Comparison of ENCODE assay signal across 22 cellular contexts in genomic region chr1:67458663-67459062, GRCh38. TPM values are rescaled to one million over a fixed set of nuclear protein-coding genes. Genes with fewer than 3 reads are reported as not detected.
A peak's percentile ranks its signal among the peaks of the same experiment; 100 is the strongest.
DNase-seq lines count a peak whose midpoint lies in the region; ATAC-seq and TF ChIP-seq lines count a peak whose summit lies in the region.
"Had no signal": no experiment of that assay in that cellular context is flagged by ENCODE, and none has a peak within 500 bp of the region (broad histone marks: within the 10 kb centered on the region; RNA-seq: fewer than 3 reads in every experiment).

No MANE protein-coding gene starts in this region.

- TF ChIP-seq CTCF in nephron (IDR thresholded peaks at IDR 0.05; ENCODE audit: unreplicated experiment in 3 of 3), result no peak

- no peak overlapping the region; the same call in 1 of the 2 replicates for H3K9ac ChIP-seq in HUES64 (ENCODE audit: low read depth, low read length)
- H3K9ac ChIP-seq: BLaER1 treated with 17β-estradiol and CSF1 and Interleukin-3, amounts not matched to agents 10 nM and 100 nM had no signal

- H3K4me3 Mint-ChIP-seq in nephron, result no peak overlapping the region
- H3K4me3 Mint-ChIP-seq: CD4-positive, alpha-beta memory T cell; HFFc6 had no signal

- H3K4me1 ChIP-seq in HUES64 (ENCODE audit: insufficient read depth, low read length), result peaks cover 48% of the 10 kb centered on the region
- H3K4me1 ChIP-seq: BLaER1 treated with 17β-estradiol and CSF1 and Interleukin-3, amounts not matched to agents 10 nM and 100 nM; Caco-2; SJSA1 had no signal

- H3K9me3 ChIP-seq in HUES64 (ENCODE audit: insufficient read depth, low read depth, low read length), result no peaks in the 10 kb centered on the region
- H3K9me3 ChIP-seq: BLaER1 treated with 17β-estradiol and CSF1 and Interleukin-3, amounts not matched to agents 10 nM and 100 nM; Caco-2; SJSA1 had no signal

- no peaks in the 10 kb centered on the region for H3K27me3 Mint-ChIP-seq in nephron (ENCODE audit: low read depth)

- H3K27me3 ChIP-seq in HUES64 (ENCODE audit: insufficient read depth, low read length), result no peaks in the 10 kb centered on the region
- H3K27me3 ChIP-seq: BLaER1 treated with 17β-estradiol and CSF1 and Interleukin-3, amounts not matched to agents 10 nM and 100 nM; SJSA1 had no signal

- peak overlapping the region; percentile 74 for H3K27ac ChIP-seq in HUES64 (ENCODE audit: low read depth, low read length)
- H3K27ac ChIP-seq: BLaER1 treated with 17β-estradiol and CSF1 and Interleukin-3, amounts not matched to agents 10 nM and 100 nM; HL-60; SJSA1 had no signal

- no CpG with 5 or more reads among the region's 1 CpG for WGBS in HUES64

- peak overlapping the region in 2 of 3 experiments; percentile 34 to 75 for H3K27ac Mint-ChIP-seq in nephron
- H3K27ac Mint-ChIP-seq: CD4-positive, alpha-beta memory T cell; HFFc6 had no signal

- no peaks in the 10 kb centered on the region for H3K36me3 Mint-ChIP-seq in nephron (ENCODE audit: low read depth)
- H3K36me3 Mint-ChIP-seq: CD4-positive, alpha-beta memory T cell had no signal

- peak; percentile 68 for ATAC-seq in GM21381 (IDR thresholded peaks at IDR 0.05; ENCODE audit: unreplicated experiment)
- no peak for ATAC-seq in HG03045 (IDR thresholded peaks at IDR 0.05; ENCODE audit: unreplicated experiment)
- ATAC-seq in HG03159 (IDR thresholded peaks at IDR 0.05; ENCODE audit: unreplicated experiment), result no peak
- ATAC-seq: Right ventricle myocardium inferior had no signal

- H3K4me3 ChIP-seq in HUES64 (ENCODE audit: low read length), result peak overlapping the region; percentile 34
- H3K4me3 ChIP-seq: BLaER1 treated with 17β-estradiol and CSF1 and Interleukin-3, amounts not matched to agents 10 nM and 100 nM; SJSA1 had no signal

- DNase-seq in iPS DF 19.7 (ENCODE audit: low read depth, low spot score) (peak; percentile 47), cortex of kidney (lab: John Stamatoyannopoulos, UW) (no peak)
- DNase-seq in effector CD4-positive, alpha-beta T cell, result no peak
- DNase-seq: 8988T; Caco-2; CD4-positive, alpha-beta memory T cell; HFFc6; IMR-90; Karpas-422; NCI-H1694 treated with DMSO at 0.1 percent for 48 hours; NCI-H2081 treated with DMSO at 0.1 percent for 48 hours; NCI-H446; NCI-H526 had no signal

- H3K36me3 ChIP-seq in HUES64 (ENCODE audit: insufficient read depth, low read length), result no peaks in the 10 kb centered on the region
- H3K36me3 ChIP-seq: BLaER1 treated with 17β-estradiol and CSF1 and Interleukin-3, amounts not matched to agents 10 nM and 100 nM; SJSA1 had no signal

- H3K4me1 Mint-ChIP-seq in nephron, result peaks cover 46% of the 10 kb centered on the region
- H3K4me1 Mint-ChIP-seq: CD4-positive, alpha-beta memory T cell had no signal

- no peaks in the 10 kb centered on the region for H3K9me3 Mint-ChIP-seq in nephron
- H3K9me3 Mint-ChIP-seq: CD4-positive, alpha-beta memory T cell; HFFc6 had no signal

RNA-seq across cellular contexts. Expression of gene SERBP1, which starts 28.5 kb away (rescaled TPM):
- 442 TPM for polyA plus RNA-seq in HUES64 (2013, experiment 1 of 2)
- 450 TPM for polyA plus RNA-seq in HUES64 (2013, experiment 2 of 2)
